Comparison of ENCODE assay signal across 2 cellular contexts in genomic region chr16:63337264-63337663, GRCh38.
TF ChIP-seq lines count a peak whose summit lies in the region.

No MANE protein-coding gene starts in this region.

TF ChIP-seq in liver, 16 proteins besides CTCF, POLR2A, EP300 and RAD21:
- no peak for TF ChIP-seq REST (IDR thresholded peaks at IDR 0.05)
- TF ChIP-seq ATF3 (IDR thresholded peaks at IDR 0.05), result no peak
- TF ChIP-seq JUND (IDR thresholded peaks at IDR 0.05), result peak in 1 of 2 donors; percentile 53
- peak; percentile 72 for TF ChIP-seq SP1 (IDR thresholded peaks at IDR 0.05)
- TF ChIP-seq HNF4A (conservative IDR thresholded peaks at IDR 0.05), result peak; percentile 69 to 70
- peak; percentile 55 to 65 for TF ChIP-seq RXRA (IDR thresholded peaks at IDR 0.05)
- TF ChIP-seq ZBTB33 (IDR thresholded peaks at IDR 0.05), result peak; percentile 26
TF ChIP-seq in liver: peak in this region for 5.

TF ChIP-seq in HepG2, 621 proteins besides CTCF, POLR2A, EP300 and RAD21 (continued from another document):
- TF ChIP-seq ZNF646 (CRISPR knock-in tag; IDR thresholded peaks at IDR 0.05) (no peak), TEAD3 (CRISPR knock-in tag; optimal IDR thresholded peaks at IDR 0.05; ENCODE audit: borderline replicate concordance) (no peak), RNF2 (conservative IDR thresholded peaks at IDR 0.05; ENCODE audit: low read depth) (no peak), MYC (CRISPR knock-in tag; IDR thresholded peaks at IDR 0.05; ENCODE audit: borderline replicate concordance) (no peak), ZBTB2 (CRISPR knock-in tag; IDR thresholded peaks at IDR 0.05; ENCODE audit: low read depth) (no peak), JARID2 (CRISPR knock-in tag; IDR thresholded peaks at IDR 0.05; ENCODE audit: insufficient replicate concordance) (no peak), ZNF318 (CRISPR knock-in tag; IDR thresholded peaks at IDR 0.05) (no peak), ATRX (CRISPR knock-in tag; IDR thresholded peaks at IDR 0.05; ENCODE audit: borderline replicate concordance) (no peak), KLF6 (CRISPR knock-in tag; IDR thresholded peaks at IDR 0.05) (no peak), E2F5 (CRISPR knock-in tag; conservative IDR thresholded peaks at IDR 0.05) (no peak), DR1 (CRISPR knock-in tag; IDR thresholded peaks at IDR 0.05) (no peak)
